8 cellular contexts compared by ENCODE assay signal in the genomic region with DNA sequence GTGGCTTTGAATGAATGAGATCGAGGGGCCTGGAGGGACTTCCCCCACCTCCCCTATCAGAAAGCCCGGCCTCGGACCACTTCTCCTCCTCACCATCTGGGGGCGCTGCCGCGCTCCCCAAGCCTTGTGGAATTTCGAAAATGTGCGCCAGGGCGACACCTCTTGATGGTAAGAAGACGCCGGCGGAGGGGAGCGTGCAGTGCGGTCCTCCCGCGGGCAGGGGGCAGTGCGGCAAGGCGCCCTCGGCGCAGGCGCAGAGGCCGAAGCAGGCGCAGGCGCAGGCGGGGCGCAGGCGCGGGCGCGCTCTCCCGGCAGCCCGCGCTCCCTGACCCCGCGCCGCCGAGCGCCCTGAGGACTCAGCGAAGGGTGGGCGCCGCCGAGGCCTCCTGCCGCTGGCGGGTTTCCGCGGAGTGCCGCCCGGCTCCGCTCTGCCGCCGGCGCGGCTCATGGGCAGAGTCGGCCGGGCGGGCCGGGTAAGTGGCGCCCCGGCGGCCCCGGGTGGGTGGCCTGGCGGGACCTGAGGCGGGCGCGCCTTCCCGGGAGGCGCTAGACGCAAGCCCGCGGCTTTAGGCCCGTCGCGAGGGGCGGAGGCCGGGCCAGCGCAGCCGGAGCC. TPM values are rescaled to one million over a fixed set of nuclear protein-coding genes. Genes with fewer than 3 reads are reported as not detected.
A peak's percentile ranks its signal among the peaks of the same experiment; 100 is the strongest.
DNase-seq lines count a peak whose midpoint lies in the region; ATAC-seq and TF ChIP-seq lines count a peak whose summit lies in the region.

A gene with protein sequence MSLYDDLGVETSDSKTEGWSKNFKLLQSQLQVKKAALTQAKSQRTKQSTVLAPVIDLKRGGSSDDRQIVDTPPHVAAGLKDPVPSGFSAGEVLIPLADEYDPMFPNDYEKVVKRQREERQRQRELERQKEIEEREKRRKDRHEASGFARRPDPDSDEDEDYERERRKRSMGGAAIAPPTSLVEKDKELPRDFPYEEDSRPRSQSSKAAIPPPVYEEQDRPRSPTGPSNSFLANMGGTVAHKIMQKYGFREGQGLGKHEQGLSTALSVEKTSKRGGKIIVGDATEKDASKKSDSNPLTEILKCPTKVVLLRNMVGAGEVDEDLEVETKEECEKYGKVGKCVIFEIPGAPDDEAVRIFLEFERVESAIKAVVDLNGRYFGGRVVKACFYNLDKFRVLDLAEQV (plus strand): TSS at position 314 of the 613 bp plus-strand sequence. CDS start 8,032 bp downstream, outside the sequence.

- no peaks in the 10 kb centered on the region for H3K27me3 ChIP-seq in left lung

- no peaks in the 10 kb centered on the region for H3K36me3 ChIP-seq in left lung

- H3K4me1 ChIP-seq in left lung = peaks cover 19 to 70% of the 10 kb centered on the region in 2 donors

- peaks cover 0 to 6% (median 3%) of the 10 kb centered on the region in 3 donors for H3K27me3 Mint-ChIP-seq in CD14-positive monocyte (ENCODE audit: low read depth in 3 of 3)

- peak; percentile 100 for TF ChIP-seq CTCF in CD14-positive monocyte (IDR thresholded peaks at IDR 0.05)
- peak; percentile 100 for TF ChIP-seq CTCF in left lung (IDR thresholded peaks at IDR 0.05)

- peaks cover 0 to 4% (median 0%) of the 10 kb centered on the region in 7 donors for H3K9me3 Mint-ChIP-seq in CD14-positive monocyte

- peak within 1 kb of the TSS; percentile 81 to 86 for H3K27ac ChIP-seq in left lung

- DNase-seq in CD14-positive monocyte (ENCODE audit: low spot score) (peak; percentile 97), NCI-H526 (lab: John Stamatoyannopoulos, UW) (peak; percentile 87 to 92), dedifferentiated amniotic fluid mesenchymal stem cell (ENCODE audit: extremely low spot score) (peak; percentile 93), left lung (peak; percentile 96 to 99)
- peak; percentile 96 for DNase-seq in activated CD4-positive, alpha-beta T cell treated with anti-CD3 and anti-CD28 coated beads, Interleukin-2, amount 50 U/mL, for 1 hour
- DNase-seq in stimulated activated CD4-positive, alpha-beta T cell treated with anti-CD3 and anti-CD28 coated beads, Interleukin-2, amount 100 ng/mL, for 48 hours = peak; percentile 99 to 100

- peak within 1 kb of the TSS; percentile 96 to 98 for H3K4me3 Mint-ChIP-seq in CD14-positive monocyte

- H3K9me3 ChIP-seq in left lung = no peaks in the 10 kb centered on the region

- ATAC-seq in GM19324 (IDR thresholded peaks at IDR 0.05; ENCODE audit: low FRiP score, unreplicated experiment) (peak; percentile 90), HG03469 (IDR thresholded peaks at IDR 0.05; ENCODE audit: unreplicated experiment) (peak; percentile 80), left lung (peak; percentile 96)

- H3K4me1 Mint-ChIP-seq in CD14-positive monocyte = peaks cover 51% of the 10 kb centered on the region

- H3K4me3 ChIP-seq in left lung = peak within 1 kb of the TSS; percentile 76 to 94

- peaks cover 0 to 2% of the 10 kb centered on the region in 2 donors for H3K36me3 Mint-ChIP-seq in CD14-positive monocyte

- H3K27ac Mint-ChIP-seq in CD14-positive monocyte = peak within 1 kb of the TSS; percentile 81 to 96 (median 89)

- intact Hi-C loops in CD14-positive monocyte (cut with micrococcal nuclease) (no loop called here), left lung (cut with DNase I) (loop anchor here in 1 of 2 donors (5.0 kb wide), 2 partner anchors 77 to 142 kb away; no protein-coding TSS in a partner anchor)

RNA-seq across cellular contexts. Expression of the gene that starts here (rescaled TPM):
- 10 to 100 TPM; 44.5 to 51.4 TPM for polyA plus RNA-seq in CD14-positive monocyte
- 10 to 100 TPM; 63.2 to 95.5 TPM for total RNA-seq in left lung

Comparison
In these comparisons a context has a peak if more than half of its experiments do, and no peak if none do; other contexts are left out.
1. Peak in every context shown above with its lines: DNase-seq, ATAC-seq, H3K4me3 ChIP-seq and H3K27ac ChIP-seq.